In the genomic region with DNA sequence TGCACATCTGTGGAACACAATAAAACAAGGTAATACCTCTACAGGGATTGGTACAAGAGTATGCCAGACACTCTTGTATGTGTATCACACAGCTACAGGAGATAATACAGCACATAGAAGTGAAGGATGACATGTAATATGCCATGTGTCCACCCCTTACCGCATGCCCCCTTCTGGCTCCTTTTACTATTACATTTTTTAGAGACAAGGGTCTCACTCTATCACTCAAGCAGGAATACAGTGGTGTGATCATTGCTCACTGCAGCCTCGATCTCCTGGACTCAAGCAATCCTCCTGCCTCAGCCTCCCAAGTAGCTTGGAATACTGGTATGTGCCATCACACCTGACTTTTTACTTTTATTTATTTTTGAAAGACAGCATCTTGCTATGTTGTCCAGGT, we compare ENCODE assay signal across 6 cellular contexts.
A peak's percentile ranks its signal among the peaks of the same experiment; 100 is the strongest.
DNase-seq lines count a peak whose midpoint lies in the region; ATAC-seq and TF ChIP-seq lines count a peak whose summit lies in the region.

No MANE protein-coding gene starts in this region.

- no peaks in the 10 kb centered on the region for H3K27me3 Mint-ChIP-seq in activated naive CD8-positive, alpha-beta T cell treated with anti-CD3 and anti-CD28 coated beads, Interleukin-2, amount 50 U/mL, for 24 hours

- DNase-seq in DMS53 (lab: John Stamatoyannopoulos, UW) (peak; percentile 68), NAMALWA (ENCODE audit: low spot score) (peak; percentile 88), NCI-H187 (lab: John Stamatoyannopoulos, UW) (no peak)
- DNase-seq in activated naive CD8-positive, alpha-beta T cell treated with anti-CD3 and anti-CD28 coated beads, Interleukin-2, amount 50 U/mL, for 24 hours = peak; percentile 31

- no peak overlapping the region for H3K27ac ChIP-seq in parathyroid adenoma

- TF ChIP-seq CTCF in parathyroid adenoma (IDR thresholded peaks at IDR 0.05) = peak; percentile 20

- H3K27ac Mint-ChIP-seq in activated naive CD8-positive, alpha-beta T cell treated with anti-CD3 and anti-CD28 coated beads, Interleukin-2, amount 50 U/mL, for 24 hours = no peak overlapping the region

- no peaks in the 10 kb centered on the region for H3K4me1 ChIP-seq in parathyroid adenoma

- ATAC-seq in activated naive CD8-positive, alpha-beta T cell treated with anti-CD3 and anti-CD28 coated beads, Interleukin-2, amount 50 U/mL, for 24 hours = peak; percentile 77
- ATAC-seq in GM18870 (IDR thresholded peaks at IDR 0.05; ENCODE audit: unreplicated experiment) = no peak

- no peaks in the 10 kb centered on the region for H3K27me3 ChIP-seq in parathyroid adenoma (ENCODE audit: control insufficient read depth, insufficient read depth, low read length)

- H3K9me3 ChIP-seq in parathyroid adenoma (ENCODE audit: control insufficient read depth, low read length) = no peaks in the 10 kb centered on the region

- no peak overlapping the region for H3K4me2 ChIP-seq in parathyroid adenoma (ENCODE audit: low read length)

- no peak overlapping the region for H3K4me3 ChIP-seq in parathyroid adenoma (ENCODE audit: low read depth, low read length)

- H3K79me2 ChIP-seq in parathyroid adenoma = no peaks in the 10 kb centered on the region

- no peak overlapping the region for H3K4me3 Mint-ChIP-seq in activated naive CD8-positive, alpha-beta T cell treated with anti-CD3 and anti-CD28 coated beads, Interleukin-2, amount 50 U/mL, for 24 hours

- H3K9me3 Mint-ChIP-seq in activated naive CD8-positive, alpha-beta T cell treated with anti-CD3 and anti-CD28 coated beads, Interleukin-2, amount 50 U/mL, for 24 hours = no peaks in the 10 kb centered on the region

- no peaks in the 10 kb centered on the region for H3K36me3 Mint-ChIP-seq in activated naive CD8-positive, alpha-beta T cell treated with anti-CD3 and anti-CD28 coated beads, Interleukin-2, amount 50 U/mL, for 24 hours (ENCODE audit: low read depth)

- H3K36me3 ChIP-seq in parathyroid adenoma (ENCODE audit: control insufficient read depth, insufficient read depth, low read length) = no peaks in the 10 kb centered on the region

- peaks cover 47% of the 10 kb centered on the region for H3K4me1 Mint-ChIP-seq in activated naive CD8-positive, alpha-beta T cell treated with anti-CD3 and anti-CD28 coated beads, Interleukin-2, amount 50 U/mL, for 24 hours

- no peak overlapping the region for H2AFZ ChIP-seq in parathyroid adenoma

- no peak overlapping the region for H3K9ac ChIP-seq in parathyroid adenoma

Comparison
In these comparisons a context has a peak if more than half of its experiments do, and no peak if none do; other contexts are left out.
1. DNase-seq: peak in DMS53 (single experiment), NAMALWA (single experiment) and activated naive CD8-positive, alpha-beta T cell treated with anti-CD3 and anti-CD28 coated beads, Interleukin-2, amount 50 U/mL, for 24 hours (single experiment); none in NCI-H187 (0 of 2).